In genomic region chr20:46407671-46407996, GRCh38 we compare ENCODE assay signal across 9 cellular contexts. TPM values are rescaled to one million over a fixed set of nuclear protein-coding genes. Genes with fewer than 3 reads are reported as not detected.
A peak's percentile ranks its signal among the peaks of the same experiment; 100 is the strongest.
DNase-seq lines count a peak whose midpoint lies in the region; ATAC-seq, FAIRE-seq and TF ChIP-seq lines count a peak whose summit lies in the region.
"Had no signal": no experiment of that assay in that cellular context is flagged by ENCODE, and none has a peak within 500 bp of the region (broad histone marks: within the 10 kb centered on the region; RNA-seq: fewer than 3 reads in every experiment).

No MANE protein-coding gene starts in this region.

- H3K27me3 ChIP-seq in BLaER1 = no peaks in the 10 kb centered on the region
- H3K27me3 ChIP-seq in astrocyte (ENCODE audit: insufficient read depth, low read length) = peaks cover 7% of the 10 kb centered on the region
- no peaks in the 10 kb centered on the region for H3K27me3 ChIP-seq in naive thymus-derived CD4-positive, alpha-beta T cell (ENCODE audit: control insufficient read depth in 2 of 2, insufficient read depth in 2 of 2, low read length in 2 of 2)

- POLR2A ChIA-PET in naive thymus-derived CD4-positive, alpha-beta T cell (lab: Charles Lee) = interaction anchor here (0.9 to 4.5 kb wide), 7 partner anchors 11 to 473 kb away, joined by 3 to 69 read pairs (median 4); partner anchors contain the start of gene PCIF1

- no peak overlapping the region for H3K27ac Mint-ChIP-seq in astrocyte (ENCODE audit: unreplicated experiment)
- H3K27ac Mint-ChIP-seq in naive thymus-derived CD4-positive, alpha-beta T cell = peak overlapping the region in 8 of 9 donors; percentile 87 to 97 (median 94)

- ATAC-seq in naive thymus-derived CD4-positive, alpha-beta T cell = no peak
- ATAC-seq in HG02970 (IDR thresholded peaks at IDR 0.05; ENCODE audit: low FRiP score, unreplicated experiment) (no peak), HG02981 (IDR thresholded peaks at IDR 0.05; ENCODE audit: unreplicated experiment) (no peak)

- peak overlapping the region; percentile 92 for H3K4me3 Mint-ChIP-seq in astrocyte (ENCODE audit: unreplicated experiment)
- peak overlapping the region; percentile 5 to 96 (median 95) for H3K4me3 Mint-ChIP-seq in naive thymus-derived CD4-positive, alpha-beta T cell

- intact Hi-C loops in naive thymus-derived CD4-positive, alpha-beta T cell (cut with micrococcal nuclease) = loop anchor here (2.0 kb wide), 1 partner anchor 281 kb away; the partner anchor contains the start of gene TP53RK (in 2 of the 2)

- DNase-seq in HTR-8/SVneo (ENCODE audit: insufficient read length, low spot score) (no peak), astrocyte (ENCODE audit: low read depth) (no peak), KG1 (lab: John Stamatoyannopoulos, UW) (no peak), islet precursor cell (no peak)
- DNase-seq in naive thymus-derived CD4-positive, alpha-beta T cell = no peak

- FAIRE-seq in HTR-8/SVneo (lab: Jason Lieb, UNC) (peak; percentile 89), astrocyte (lab: Jason Lieb, UNC) (no peak)

- peaks cover 35% of the 10 kb centered on the region for H3K4me1 ChIP-seq in BLaER1
- H3K4me1 ChIP-seq in astrocyte (ENCODE audit: insufficient read depth, low read length) = peaks cover 14% of the 10 kb centered on the region
- H3K4me1 ChIP-seq in naive thymus-derived CD4-positive, alpha-beta T cell (ENCODE audit: control insufficient read depth in 2 of 2, insufficient read depth in 2 of 2, low read length in 2 of 2) = peaks cover 26 to 37% of the 10 kb centered on the region in 2 donors

- TF ChIP-seq CTCF in astrocyte (IDR thresholded peaks at IDR 0.05; ENCODE audit: insufficient read depth, low read depth, low read length) = no peak

- H3K4me3 ChIP-seq in BLaER1 (no peak overlapping the region), astrocyte (ENCODE audit: insufficient read depth, low read depth, low read length) (peak overlapping the region; percentile 59)
- H3K4me3 ChIP-seq in naive thymus-derived CD4-positive, alpha-beta T cell (ENCODE audit: low read length) = no peak overlapping the region

- H3K4me1 Mint-ChIP-seq in astrocyte (ENCODE audit: low read depth, unreplicated experiment) = peaks cover 19% of the 10 kb centered on the region
- peaks cover 32 to 66% (median 58%) of the 10 kb centered on the region in 7 donors for H3K4me1 Mint-ChIP-seq in naive thymus-derived CD4-positive, alpha-beta T cell

- H3K36me3 ChIP-seq in BLaER1 = peaks cover 9% of the 10 kb centered on the region; the same call in 1 of the 2 replicates
- no peaks in the 10 kb centered on the region for H3K36me3 ChIP-seq in astrocyte (ENCODE audit: insufficient read depth, low read length)
- peaks cover 0 to 7% (median 0%) of the 10 kb centered on the region in 3 experiments for H3K36me3 ChIP-seq in naive thymus-derived CD4-positive, alpha-beta T cell (ENCODE audit: control insufficient read depth in 2 of 3, insufficient read depth in 3 of 3, low read length in 3 of 3)

- no peaks in the 10 kb centered on the region for H3K9me3 ChIP-seq in BLaER1
- H3K9me3 ChIP-seq in astrocyte (ENCODE audit: insufficient read depth, low read depth, low read length) = no peaks in the 10 kb centered on the region
- H3K9me3 ChIP-seq in naive thymus-derived CD4-positive, alpha-beta T cell (ENCODE audit: control insufficient read depth in 2 of 3, low read length in 3 of 3) = no peaks in the 10 kb centered on the region

- peaks cover 38% of the 10 kb centered on the region for H4K20me1 ChIP-seq in BLaER1
- peaks cover 24% of the 10 kb centered on the region for H4K20me1 ChIP-seq in astrocyte (ENCODE audit: insufficient read depth, low read length)

- H3K27ac ChIP-seq in BLaER1 (no peak overlapping the region), astrocyte (ENCODE audit: low read depth, low read length) (no peak overlapping the region)
- H3K27ac ChIP-seq in naive thymus-derived CD4-positive, alpha-beta T cell (ENCODE audit: low read depth, low read length) = peak overlapping the region; percentile 97

- no peaks in the 10 kb centered on the region for H3K9me3 Mint-ChIP-seq in astrocyte (ENCODE audit: unreplicated experiment)
- H3K9me3 Mint-ChIP-seq in naive thymus-derived CD4-positive, alpha-beta T cell = no peaks in the 10 kb centered on the region
- H3K9me3 Mint-ChIP-seq: dendritic cell treated with granulocyte-macrophage colony-stimulating factor and Interleukin-4, amounts not matched to agents 40 ng/mL and 50 ng/mL, for 4 days had no signal

- H3K36me3 Mint-ChIP-seq in astrocyte (ENCODE audit: low read depth, unreplicated experiment) = no peaks in the 10 kb centered on the region
- H3K36me3 Mint-ChIP-seq in naive thymus-derived CD4-positive, alpha-beta T cell = peaks cover 0 to 10% (median 0%) of the 10 kb centered on the region in 5 donors

- peak overlapping the region; percentile 90 for H3K4me2 ChIP-seq in BLaER1
- peak overlapping the region; percentile 89 for H3K4me2 ChIP-seq in astrocyte (ENCODE audit: low read length)

- no peak overlapping the region for H2AFZ ChIP-seq in astrocyte (ENCODE audit: low read depth, low read length)

- no peaks in the 10 kb centered on the region for H3K27me3 Mint-ChIP-seq in astrocyte (ENCODE audit: low read depth, unreplicated experiment)
- H3K27me3 Mint-ChIP-seq in naive thymus-derived CD4-positive, alpha-beta T cell = peaks cover 0 to 12% (median 0%) of the 10 kb centered on the region in 5 donors

- CTCF ChIA-PET in naive thymus-derived CD4-positive, alpha-beta T cell (lab: Charles Lee) = interaction anchor here (1.0 to 3.0 kb wide), 7 partner anchors 34 to 421 kb away, joined by 3 to 17 read pairs (median 9); no protein-coding TSS in a partner anchor

- H3K9ac ChIP-seq in BLaER1 (no peak overlapping the region), astrocyte (ENCODE audit: low read length) (no peak overlapping the region)

- peaks cover 34% of the 10 kb centered on the region for H3K79me2 ChIP-seq in astrocyte (ENCODE audit: insufficient read depth, low read length)

RNA-seq across cellular contexts. Expression of gene ELMO2, which starts 1.2 kb away (rescaled TPM):
- 53.4 and 56.7 TPM in 2 replicates for total RNA-seq in astrocyte
- 100 to 1,000 TPM in 1 of 5 experiments, 10 to 100 TPM in 4; 50.8 to 104 (median 52.3) TPM for total RNA-seq in naive thymus-derived CD4-positive, alpha-beta T cell
- 10 to 100 TPM; 35.6 to 67.4 TPM for polyA plus RNA-seq in naive thymus-derived CD4-positive, alpha-beta T cell
